In genomic region chr11:64874308-64874707, GRCh38 we compare ENCODE assay signal across 6 cellular contexts. TPM values are rescaled to one million over a fixed set of nuclear protein-coding genes. Genes with fewer than 3 reads are reported as not detected.
DNase-seq lines count a peak whose midpoint lies in the region; ATAC-seq and TF ChIP-seq lines count a peak whose summit lies in the region.

No MANE protein-coding gene starts in this region.

- peaks cover 53% of the 10 kb centered on the region for H3K36me3 Mint-ChIP-seq in HFFc6 (ENCODE audit: low read depth)
- H3K36me3 Mint-ChIP-seq in natural killer cell treated with Interleukin-12 subunit alpha and Interleukin-12 subunit beta and Interleukin-15 and Interleukin-18, amount 100 ng/mL, for 72 hours = peaks cover 13% of the 10 kb centered on the region

- DNase-seq in HFFc6 (no peak), amygdala (lab: John Stamatoyannopoulos, UW) (peak in 34 of 56 donors; percentile 21 to 81 (median 54)), NCI-H187 (lab: John Stamatoyannopoulos, UW) (no peak)
- no peak for DNase-seq in natural killer cell treated with Interleukin-12 subunit alpha and Interleukin-12 subunit beta and Interleukin-15 and Interleukin-18, amount 100 ng/mL, for 72 hours (ENCODE audit: low spot score)
- no peak for DNase-seq in stimulated activated CD8-positive, alpha-beta memory T cell treated with anti-CD3 and anti-CD28 coated beads, Interleukin-4, amount 100 ng/mL, for 48 hours

- peak overlapping the region; percentile 99 for H3K4me3 Mint-ChIP-seq in HFFc6
- peak overlapping the region; percentile 99 for H3K4me3 Mint-ChIP-seq in natural killer cell treated with Interleukin-12 subunit alpha and Interleukin-12 subunit beta and Interleukin-15 and Interleukin-18, amount 100 ng/mL, for 72 hours

- TF ChIP-seq CTCF in HFFc6 (IDR thresholded peaks at IDR 0.05) = no peak

- H3K27me3 Mint-ChIP-seq in HFFc6 (ENCODE audit: insufficient read depth) = peaks cover 14% of the 10 kb centered on the region
- no peaks in the 10 kb centered on the region for H3K27me3 Mint-ChIP-seq in natural killer cell treated with Interleukin-12 subunit alpha and Interleukin-12 subunit beta and Interleukin-15 and Interleukin-18, amount 100 ng/mL, for 72 hours

- H3K27ac Mint-ChIP-seq in HFFc6 = no peak overlapping the region; the same call in 1 of the 2 replicates
- H3K27ac Mint-ChIP-seq in natural killer cell treated with Interleukin-12 subunit alpha and Interleukin-12 subunit beta and Interleukin-15 and Interleukin-18, amount 100 ng/mL, for 72 hours = peak overlapping the region; percentile 97 to 99

- no peak for ATAC-seq in natural killer cell treated with Interleukin-12 subunit alpha and Interleukin-12 subunit beta and Interleukin-15 and Interleukin-18, amount 100 ng/mL, for 72 hours
- ATAC-seq in HG03432 (IDR thresholded peaks at IDR 0.05; ENCODE audit: unreplicated experiment) = no peak

- no peaks in the 10 kb centered on the region for H3K9me3 Mint-ChIP-seq in HFFc6
- no peaks in the 10 kb centered on the region for H3K9me3 Mint-ChIP-seq in natural killer cell treated with Interleukin-12 subunit alpha and Interleukin-12 subunit beta and Interleukin-15 and Interleukin-18, amount 100 ng/mL, for 72 hours

- peaks cover 73% of the 10 kb centered on the region for H3K4me1 Mint-ChIP-seq in HFFc6 (ENCODE audit: low read depth)
- peaks cover 69 to 73% of the 10 kb centered on the region in 2 donors for H3K4me1 Mint-ChIP-seq in natural killer cell treated with Interleukin-12 subunit alpha and Interleukin-12 subunit beta and Interleukin-15 and Interleukin-18, amount 100 ng/mL, for 72 hours (ENCODE audit: low read depth in 2 of 2)

RNA-seq across cellular contexts. Expression of gene EHD1, which starts 4.1 kb away (rescaled TPM):
- total RNA-seq in HFFc6 (2021; fragmentation: NEBNext Ultra II Directional; extraction: Animal tissue kit (Norgen Biotek cat#: 25700)) = 100 to 1,000 TPM; 189 to 227 (median 197) TPM
- 100 to 1,000 TPM; 202 to 235 TPM for total RNA-seq in natural killer cell treated with Interleukin-12 subunit alpha and Interleukin-12 subunit beta and Interleukin-15 and Interleukin-18, amount 100 ng/mL, for 72 hours

RNA-seq across cellular contexts. Expression of gene CDC42BPG, which starts 29.9 kb away (rescaled TPM):
- total RNA-seq in HFFc6 (2021; fragmentation: NEBNext Ultra II Directional; extraction: Animal tissue kit (Norgen Biotek cat#: 25700)) = under 1 TPM in 5 of 6 experiments, not detected in 1; 0.02 to 0.21 (median 0.05) TPM
- 1 to 10 TPM in 1 of 2 donors, under 1 TPM in 1; 0.59 to 1.9 TPM for total RNA-seq in natural killer cell treated with Interleukin-12 subunit alpha and Interleukin-12 subunit beta and Interleukin-15 and Interleukin-18, amount 100 ng/mL, for 72 hours

RNA-seq across cellular contexts. Expression of gene ATG2A, which starts 42.7 kb away (rescaled TPM):
- 10 to 100 TPM; 19.0 to 21.7 (median 20.0) TPM for total RNA-seq in HFFc6 (2021; fragmentation: NEBNext Ultra II Directional; extraction: Animal tissue kit (Norgen Biotek cat#: 25700))
- 10 to 100 TPM; 24.1 to 31.9 TPM for total RNA-seq in natural killer cell treated with Interleukin-12 subunit alpha and Interleukin-12 subunit beta and Interleukin-15 and Interleukin-18, amount 100 ng/mL, for 72 hours

RNA-seq across cellular contexts. Expression of gene PPP2R5B, which starts 50.2 kb away (rescaled TPM):
- 10 to 100 TPM; 16.2 to 28.1 (median 19.6) TPM for total RNA-seq in HFFc6 (2021; fragmentation: NEBNext Ultra II Directional; extraction: Animal tissue kit (Norgen Biotek cat#: 25700))
- total RNA-seq in natural killer cell treated with Interleukin-12 subunit alpha and Interleukin-12 subunit beta and Interleukin-15 and Interleukin-18, amount 100 ng/mL, for 72 hours = 10 to 100 TPM; 32.6 to 35.6 TPM

Comparison
In these comparisons a context has a peak if more than half of its experiments do, and no peak if none do; other contexts are left out.
1. DNase-seq: peak in amygdala (34 of 56); none in HFFc6 (single experiment), natural killer cell treated with Interleukin-12 subunit alpha and Interleukin-12 subunit beta and Interleukin-15 and Interleukin-18, amount 100 ng/mL, for 72 hours (single experiment), stimulated activated CD8-positive, alpha-beta memory T cell treated with anti-CD3 and anti-CD28 coated beads, Interleukin-4, amount 100 ng/mL, for 48 hours (single experiment) and NCI-H187 (0 of 2).